Comparison of ENCODE assay signal across 8 cellular contexts in the genomic region with DNA sequence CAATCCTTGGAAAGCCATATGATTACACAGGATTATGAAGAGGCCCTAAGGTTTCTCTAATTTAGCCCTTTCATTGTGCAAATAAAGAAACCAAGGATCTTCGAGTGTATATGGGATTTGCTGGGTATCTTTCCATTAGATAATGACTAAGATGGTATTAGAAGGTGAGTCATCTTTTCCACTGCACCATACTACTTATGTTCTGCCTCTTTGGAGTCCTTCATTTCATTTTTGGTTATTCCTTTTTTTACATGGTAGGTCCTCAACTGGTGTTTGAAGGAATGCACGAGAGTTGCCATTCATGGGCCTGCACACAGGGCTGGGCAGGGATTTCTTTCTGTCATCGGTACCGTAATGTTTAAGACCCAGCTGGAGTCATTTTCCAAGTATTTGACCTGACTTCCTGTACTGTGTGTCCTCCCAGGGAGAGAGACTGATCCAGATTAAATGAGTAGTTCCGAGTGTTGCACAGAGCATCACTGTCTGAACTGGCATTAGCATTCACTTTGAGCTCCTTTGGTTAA.
DNase-seq lines count a peak whose midpoint lies in the region; ATAC-seq, FAIRE-seq and TF ChIP-seq lines count a peak whose summit lies in the region.

No MANE protein-coding gene starts in this region.

- H3K4me1 ChIP-seq in colonic mucosa: no peaks in the 10 kb centered on the region

- no peak overlapping the region for H3K9ac ChIP-seq in colonic mucosa (ENCODE audit: low read depth in 2 of 2, low read length in 2 of 2)

- H3K4me3 Mint-ChIP-seq in CD4-positive, alpha-beta T cell: peak overlapping the region; percentile 45
- H3K4me3 Mint-ChIP-seq in natural killer cell: peak overlapping the region; percentile 65

- FAIRE-seq in frontal cortex (lab: Jason Lieb, UNC): no peak

- no peak for DNase-seq in CD4-positive, alpha-beta T cell
- DNase-seq in NCI-H69 (lab: John Stamatoyannopoulos, UW): peak; percentile 18
- DNase-seq in colonic mucosa: no peak
- no peak for DNase-seq in natural killer cell
- no peak for DNase-seq in omental fat pad (ENCODE audit: low spot score)
- no peak for DNase-seq in frontal cortex (ENCODE audit: low spot score in 2 of 2)

- TF ChIP-seq CTCF in CD4-positive, alpha-beta T cell (IDR thresholded peaks at IDR 0.05): no peak
- TF ChIP-seq CTCF in colonic mucosa (IDR thresholded peaks at IDR 0.05) (no peak), natural killer cell (IDR thresholded peaks at IDR 0.05) (no peak), omental fat pad (IDR thresholded peaks at IDR 0.05) (no peak)

- peak; percentile 1 for ATAC-seq in CD4-positive, alpha-beta T cell (ENCODE audit: poor library complexity)
- peak in 1 of 3 donors; percentile 13 for ATAC-seq in natural killer cell
- no peak for ATAC-seq in HG03039 (IDR thresholded peaks at IDR 0.05; ENCODE audit: unreplicated experiment)
- no peak for ATAC-seq in GM18861 (IDR thresholded peaks at IDR 0.05; ENCODE audit: unreplicated experiment)
- no peak for ATAC-seq in omental fat pad (ENCODE audit: low FRiP score)

- POLR2A ChIA-PET in CD4-positive, alpha-beta T cell (lab: Charles Lee): interaction anchor here (0.6 to 5.7 kb wide), 28 partner anchors 8 to 294 kb away, joined by 3 to 86 read pairs (median 6); a partner anchor contains a TSS

- H3K9me3 ChIP-seq in CD4-positive, alpha-beta T cell (ENCODE audit: control insufficient read depth, low read length): no peaks in the 10 kb centered on the region
- H3K9me3 ChIP-seq in colonic mucosa: no peaks in the 10 kb centered on the region

- no peaks in the 10 kb centered on the region for H3K36me3 ChIP-seq in colonic mucosa

- H3K27ac ChIP-seq in CD4-positive, alpha-beta T cell (ENCODE audit: low read depth, low read length): peak overlapping the region; percentile 83
- peak overlapping the region; percentile 46 for H3K27ac ChIP-seq in colonic mucosa

- H3K27me3 ChIP-seq in CD4-positive, alpha-beta T cell (ENCODE audit: control insufficient read depth, insufficient read depth, low read length): no peaks in the 10 kb centered on the region
- H3K27me3 ChIP-seq in colonic mucosa: no peaks in the 10 kb centered on the region

- no peak overlapping the region for H3K4me3 ChIP-seq in colonic mucosa

- H3K4me1 Mint-ChIP-seq in CD4-positive, alpha-beta T cell (ENCODE audit: low read depth): peaks cover 81% of the 10 kb centered on the region
- H3K4me1 Mint-ChIP-seq in natural killer cell: peaks cover 49 to 55% of the 10 kb centered on the region in 2 donors

- CTCF ChIA-PET in CD4-positive, alpha-beta T cell (lab: Charles Lee): interaction anchor here (0.8 to 2.6 kb wide), 6 partner anchors 18 to 68 kb away, joined by 3 to 7 read pairs (median 4); no protein-coding TSS in a partner anchor

- no peaks in the 10 kb centered on the region for H3K9me3 Mint-ChIP-seq in CD4-positive, alpha-beta T cell
- no peaks in the 10 kb centered on the region for H3K9me3 Mint-ChIP-seq in natural killer cell

- peaks cover 25% of the 10 kb centered on the region for H3K36me3 Mint-ChIP-seq in CD4-positive, alpha-beta T cell (ENCODE audit: low read depth)
- no peaks in the 10 kb centered on the region for H3K36me3 Mint-ChIP-seq in natural killer cell

- intact Hi-C loops in CD4-positive, alpha-beta T cell (cut with DNase I, micrococcal nuclease): loop anchor here (1.0 to 5.0 kb wide), 6 partner anchors 14 to 119 kb away; no protein-coding TSS in a partner anchor
- intact Hi-C loops in colonic mucosa (cut with DNase I) (no loop called here), natural killer cell (cut with micrococcal nuclease) (loop anchor here (1.0 to 5.0 kb wide), 3 partner anchors 58 to 274 kb away; a partner anchor contains a TSS)

- peak overlapping the region; percentile 95 for H3K27ac Mint-ChIP-seq in CD4-positive, alpha-beta T cell
- H3K27ac Mint-ChIP-seq in natural killer cell: peak overlapping the region; percentile 94 to 98

- H3K27me3 Mint-ChIP-seq in CD4-positive, alpha-beta T cell: no peaks in the 10 kb centered on the region
- no peaks in the 10 kb centered on the region for H3K27me3 Mint-ChIP-seq in natural killer cell (ENCODE audit: low read depth in 2 of 2)
